In genomic region chr3:48837163-48837562, GRCh38 we compare ENCODE assay signal across 21 cellular contexts.
"Had no signal": no experiment of that assay in that cellular context is flagged by ENCODE, and none has a peak within 500 bp of the region (broad histone marks: within the 10 kb centered on the region; RNA-seq: fewer than 3 reads in every experiment).

No MANE protein-coding gene starts in this region.

- H3K4me1 ChIP-seq: neural progenitor cell, testis had no signal

- DNase-seq: effector memory CD4-positive, alpha-beta T cell; esophagus squamous epithelium; left colon; left ventricle myocardium superior; mesenchymal stem cell; midbrain; nucleus accumbens; right cardiac atrium; small intestine; stimulated activated CD4-positive, alpha-beta T cell treated with anti-CD3 and anti-CD28 coated beads, Interleukin-12 subunit alpha, Interleukin-12 subunit beta, amount 100 ng/mL, for 4 hours; stimulated activated CD4-positive, alpha-beta T cell treated with anti-CD3 and anti-CD28 coated beads, Interleukin-2, amount 100 ng/mL, for 48 hours; stimulated activated naive CD8-positive, alpha-beta T cell treated with anti-CD3 and anti-CD28 coated beads, Interleukin-15, amount 100 ng/mL, for 72 hours; testis; upper lobe of right lung had no signal

- H3K9me3 Mint-ChIP-seq: natural killer cell treated with Interleukin-12 subunit alpha and Interleukin-12 subunit beta and Interleukin-15 and Interleukin-18, amount 100 ng/mL, for 72 hours; stimulated activated naive CD8-positive, alpha-beta T cell treated with anti-CD3 and anti-CD28 coated beads, Interleukin-15, amount 100 ng/mL, for 72 hours had no signal

- H3K27ac Mint-ChIP-seq: neural progenitor cell; stimulated activated naive CD8-positive, alpha-beta T cell treated with anti-CD3 and anti-CD28 coated beads, Interleukin-15, amount 100 ng/mL, for 72 hours had no signal

- H3K27ac ChIP-seq: epithelial cell of prostate, esophagus squamous epithelium, neural progenitor cell, ovary, testis, tibial nerve, upper lobe of right lung, vagina had no signal

- H3K36me3 ChIP-seq: neural progenitor cell, ovary, upper lobe of right lung, vagina had no signal

- H3K36me3 Mint-ChIP-seq: natural killer cell treated with Interleukin-12 subunit alpha and Interleukin-12 subunit beta and Interleukin-15 and Interleukin-18, amount 100 ng/mL, for 72 hours had no signal

- H3K9me3 ChIP-seq: esophagus squamous epithelium, ovary, testis, tibial nerve, upper lobe of right lung, vagina had no signal

- H3K4me3 ChIP-seq: esophagus squamous epithelium, lung, neural progenitor cell, ovary, testis, tibial nerve, upper lobe of right lung, vagina had no signal

- H3K4me3 Mint-ChIP-seq: natural killer cell treated with Interleukin-12 subunit alpha and Interleukin-12 subunit beta and Interleukin-15 and Interleukin-18, amount 100 ng/mL, for 72 hours; neural progenitor cell; stimulated activated naive CD8-positive, alpha-beta T cell treated with anti-CD3 and anti-CD28 coated beads, Interleukin-15, amount 100 ng/mL, for 72 hours had no signal

- ATAC-seq: left colon; left ventricle myocardium superior; natural killer cell treated with Interleukin-12 subunit alpha and Interleukin-12 subunit beta and Interleukin-15 and Interleukin-18, amount 100 ng/mL, for 72 hours; right cardiac atrium; stimulated activated naive CD8-positive, alpha-beta T cell treated with anti-CD3 and anti-CD28 coated beads, Interleukin-15, amount 100 ng/mL, for 72 hours; upper lobe of right lung had no signal

- H3K27me3 Mint-ChIP-seq: natural killer cell treated with Interleukin-12 subunit alpha and Interleukin-12 subunit beta and Interleukin-15 and Interleukin-18, amount 100 ng/mL, for 72 hours; stimulated activated naive CD8-positive, alpha-beta T cell treated with anti-CD3 and anti-CD28 coated beads, Interleukin-15, amount 100 ng/mL, for 72 hours had no signal

- H3K27me3 ChIP-seq: esophagus squamous epithelium, neural progenitor cell, ovary, testis, tibial nerve, upper lobe of right lung, vagina had no signal
